In the genomic region with DNA sequence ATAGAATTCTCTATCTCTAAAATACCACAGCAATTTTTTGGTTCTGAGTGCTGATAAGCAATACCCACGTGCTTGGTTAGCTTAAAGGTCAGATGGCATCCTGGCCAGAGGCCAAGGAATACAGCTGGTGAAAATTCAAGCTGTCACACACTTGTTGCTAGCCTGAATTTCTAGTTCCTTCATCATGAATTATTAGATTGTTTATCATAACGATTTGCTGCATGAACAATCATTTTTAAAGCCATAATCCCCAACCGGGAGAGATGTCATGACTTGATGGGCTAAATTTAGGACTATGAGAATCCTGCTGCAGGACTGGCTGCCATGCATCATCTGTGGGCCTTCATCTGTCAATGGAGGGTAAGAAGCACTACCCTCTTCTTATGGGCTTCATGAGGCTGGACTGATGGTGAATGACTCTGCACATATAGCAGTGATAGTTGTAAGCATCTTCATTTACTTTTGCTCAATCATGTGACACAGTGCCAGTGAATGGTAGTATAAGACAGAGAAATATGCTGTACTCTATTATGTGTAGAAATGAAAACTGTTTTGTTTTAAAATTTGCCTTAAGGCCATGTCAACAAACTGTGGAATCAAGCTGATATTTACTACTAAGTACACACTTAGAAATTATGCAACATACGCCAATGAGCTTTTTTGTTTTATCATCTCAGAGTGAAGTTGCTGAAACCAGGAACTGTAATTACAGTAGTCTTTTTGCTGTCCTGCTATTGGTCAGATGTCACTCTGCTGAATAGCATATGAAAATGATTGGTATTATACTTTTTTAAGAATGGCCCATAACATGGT, we compare ENCODE assay signal across 12 cellular contexts.
DNase-seq lines count a peak whose midpoint lies in the region; ATAC-seq and TF ChIP-seq lines count a peak whose summit lies in the region.
"Had no signal": no experiment of that assay in that cellular context is flagged by ENCODE, and none has a peak within 500 bp of the region (broad histone marks: within the 10 kb centered on the region; RNA-seq: fewer than 3 reads in every experiment).

No MANE protein-coding gene starts in this region.

- H3K27ac ChIP-seq in GM23338 (ENCODE audit: low read depth) = no peak overlapping the region
- H3K27ac ChIP-seq: foreskin keratinocyte had no signal

- no peaks in the 10 kb centered on the region for H3K27me3 ChIP-seq in GM23338 (ENCODE audit: insufficient read depth)
- H3K27me3 ChIP-seq: foreskin keratinocyte had no signal

- H4K20me1 ChIP-seq in GM23338 (replicated peaks; ENCODE audit: insufficient read depth) = no peaks in the 10 kb centered on the region

- DNase-seq in GM23338 (ENCODE audit: low spot score) (no peak), NCI-H524 (lab: John Stamatoyannopoulos, UW) (peak; percentile 76 to 89), epithelial cell of esophagus (ENCODE audit: low read depth) (peak; percentile 30), non-pigmented ciliary epithelial cell (ENCODE audit: low read depth) (peak; percentile 32), cerebellar cortex (ENCODE audit: low spot score) (no peak), NCI-H2029 (lab: John Stamatoyannopoulos, UW) (no peak), cerebellar nuclear complex (lab: John Stamatoyannopoulos, UW) (no peak)
- DNase-seq: activated CD4-positive, alpha-beta T cell treated with anti-CD3 and anti-CD28 coated beads for 1 hour; DND-41 had no signal

- H3K27me3 Mint-ChIP-seq in GM23338 (ENCODE audit: insufficient read depth, low read depth, poor library complexity) = peaks cover 2% of the 10 kb centered on the region

- no peak for ATAC-seq in GM23338
- no peak for ATAC-seq in HG02885 (IDR thresholded peaks at IDR 0.05; ENCODE audit: poor library complexity, unreplicated experiment)
- ATAC-seq: foreskin keratinocyte had no signal

- no peak overlapping the region for H2AFZ ChIP-seq in GM23338

- H3F3A ChIP-seq in GM23338 (replicated peaks; ENCODE audit: low read depth) = no peaks in the 10 kb centered on the region

- TF ChIP-seq CTCF in GM23338 (conservative IDR thresholded peaks at IDR 0.05; ENCODE audit: low read depth in 2 of 2) = no peak
- no peak for TF ChIP-seq CTCF in epithelial cell of esophagus (IDR thresholded peaks at IDR 0.05; ENCODE audit: insufficient read depth, low read depth, low read length, missing control alignments)

- no peak overlapping the region for H3K4me3 ChIP-seq in GM23338
- H3K4me3 ChIP-seq in epithelial cell of esophagus (ENCODE audit: low read length) = no peak overlapping the region

- H3K4me3 Mint-ChIP-seq in GM23338 = no peak overlapping the region

- no peaks in the 10 kb centered on the region for H3K9me2 ChIP-seq in GM23338 (ENCODE audit: insufficient read depth)

- H3K4me1 Mint-ChIP-seq in GM23338 = peaks cover 32% of the 10 kb centered on the region

- H3K4me2 ChIP-seq in GM23338 = 0 out of 2 replicates have a peak overlapping the region, but pooled peaks have one; percentile 12

- no peaks in the 10 kb centered on the region for H3K36me3 Mint-ChIP-seq in GM23338 (ENCODE audit: low read depth)

- peaks cover 8% of the 10 kb centered on the region; the same call in 1 of the 2 replicates for H3K4me1 ChIP-seq in GM23338 (ENCODE audit: insufficient read depth)
- H3K4me1 ChIP-seq: foreskin keratinocyte had no signal

- H3K27ac Mint-ChIP-seq in GM23338 = no peak overlapping the region; the same call in 1 of the 2 replicates

- H3K9me3 Mint-ChIP-seq in GM23338 = no peaks in the 10 kb centered on the region
- H3K9me3 Mint-ChIP-seq: neural crest cell had no signal

- no peaks in the 10 kb centered on the region for H3K36me3 ChIP-seq in GM23338 (ENCODE audit: insufficient read depth)

- no peaks in the 10 kb centered on the region for H3K79me2 ChIP-seq in GM23338 (replicated peaks; ENCODE audit: insufficient read depth)

TF ChIP-seq in GM23338, 12 proteins besides CTCF, POLR2A, EP300 and RAD21 (continues in another document):
- TF ChIP-seq CREB1 (CRISPR knock-in tag; IDR thresholded peaks at IDR 0.05; ENCODE audit: low read depth) = no peak
- TF ChIP-seq, protein P1, sequence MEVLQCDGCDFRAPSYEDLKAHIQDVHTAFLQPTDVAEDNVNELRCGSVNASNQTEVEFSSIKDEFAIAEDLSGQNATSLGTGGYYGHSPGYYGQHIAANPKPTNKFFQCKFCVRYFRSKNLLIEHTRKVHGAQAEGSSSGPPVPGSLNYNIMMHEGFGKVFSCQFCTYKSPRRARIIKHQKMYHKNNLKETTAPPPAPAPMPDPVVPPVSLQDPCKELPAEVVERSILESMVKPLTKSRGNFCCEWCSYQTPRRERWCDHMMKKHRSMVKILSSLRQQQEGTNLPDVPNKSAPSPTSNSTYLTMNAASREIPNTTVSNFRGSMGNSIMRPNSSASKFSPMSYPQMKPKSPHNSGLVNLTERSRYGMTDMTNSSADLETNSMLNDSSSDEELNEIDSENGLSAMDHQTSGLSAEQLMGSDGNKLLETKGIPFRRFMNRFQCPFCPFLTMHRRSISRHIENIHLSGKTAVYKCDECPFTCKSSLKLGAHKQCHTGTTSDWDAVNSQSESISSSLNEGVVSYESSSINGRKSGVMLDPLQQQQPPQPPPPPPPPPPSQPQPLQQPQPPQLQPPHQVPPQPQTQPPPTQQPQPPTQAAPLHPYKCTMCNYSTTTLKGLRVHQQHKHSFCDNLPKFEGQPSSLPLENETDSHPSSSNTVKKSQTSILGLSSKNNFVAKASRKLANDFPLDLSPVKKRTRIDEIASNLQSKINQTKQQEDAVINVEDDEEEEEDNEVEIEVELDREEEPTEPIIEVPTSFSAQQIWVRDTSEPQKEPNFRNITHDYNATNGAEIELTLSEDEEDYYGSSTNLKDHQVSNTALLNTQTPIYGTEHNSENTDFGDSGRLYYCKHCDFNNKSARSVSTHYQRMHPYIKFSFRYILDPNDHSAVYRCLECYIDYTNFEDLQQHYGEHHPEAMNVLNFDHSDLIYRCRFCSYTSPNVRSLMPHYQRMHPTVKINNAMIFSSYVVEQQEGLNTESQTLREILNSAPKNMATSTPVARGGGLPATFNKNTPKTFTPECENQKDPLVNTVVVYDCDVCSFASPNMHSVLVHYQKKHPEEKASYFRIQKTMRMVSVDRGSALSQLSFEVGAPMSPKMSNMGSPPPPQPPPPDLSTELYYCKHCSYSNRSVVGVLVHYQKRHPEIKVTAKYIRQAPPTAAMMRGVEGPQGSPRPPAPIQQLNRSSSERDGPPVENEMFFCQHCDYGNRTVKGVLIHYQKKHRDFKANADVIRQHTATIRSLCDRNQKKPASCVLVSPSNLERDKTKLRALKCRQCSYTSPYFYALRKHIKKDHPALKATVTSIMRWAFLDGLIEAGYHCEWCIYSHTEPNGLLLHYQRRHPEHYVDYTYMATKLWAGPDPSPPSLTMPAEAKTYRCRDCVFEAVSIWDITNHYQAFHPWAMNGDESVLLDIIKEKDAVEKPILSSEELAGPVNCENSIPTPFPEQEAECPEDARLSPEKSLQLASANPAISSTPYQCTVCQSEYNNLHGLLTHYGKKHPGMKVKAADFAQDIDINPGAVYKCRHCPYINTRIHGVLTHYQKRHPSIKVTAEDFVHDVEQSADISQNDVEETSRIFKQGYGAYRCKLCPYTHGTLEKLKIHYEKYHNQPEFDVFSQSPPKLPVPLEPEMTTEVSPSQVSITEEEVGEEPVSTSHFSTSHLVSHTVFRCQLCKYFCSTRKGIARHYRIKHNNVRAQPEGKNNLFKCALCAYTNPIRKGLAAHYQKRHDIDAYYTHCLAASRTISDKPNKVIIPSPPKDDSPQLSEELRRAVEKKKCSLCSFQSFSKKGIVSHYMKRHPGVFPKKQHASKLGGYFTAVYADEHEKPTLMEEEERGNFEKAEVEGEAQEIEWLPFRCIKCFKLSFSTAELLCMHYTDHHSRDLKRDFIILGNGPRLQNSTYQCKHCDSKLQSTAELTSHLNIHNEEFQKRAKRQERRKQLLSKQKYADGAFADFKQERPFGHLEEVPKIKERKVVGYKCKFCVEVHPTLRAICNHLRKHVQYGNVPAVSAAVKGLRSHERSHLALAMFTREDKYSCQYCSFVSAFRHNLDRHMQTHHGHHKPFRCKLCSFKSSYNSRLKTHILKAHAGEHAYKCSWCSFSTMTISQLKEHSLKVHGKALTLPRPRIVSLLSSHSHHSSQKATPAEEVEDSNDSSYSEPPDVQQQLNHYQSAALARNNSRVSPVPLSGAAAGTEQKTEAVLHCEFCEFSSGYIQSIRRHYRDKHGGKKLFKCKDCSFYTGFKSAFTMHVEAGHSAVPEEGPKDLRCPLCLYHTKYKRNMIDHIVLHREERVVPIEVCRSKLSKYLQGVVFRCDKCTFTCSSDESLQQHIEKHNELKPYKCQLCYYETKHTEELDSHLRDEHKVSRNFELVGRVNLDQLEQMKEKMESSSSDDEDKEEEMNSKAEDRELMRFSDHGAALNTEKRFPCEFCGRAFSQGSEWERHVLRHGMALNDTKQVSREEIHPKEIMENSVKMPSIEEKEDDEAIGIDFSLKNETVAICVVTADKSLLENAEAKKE (CRISPR knock-in tag; IDR thresholded peaks at IDR 0.05) = no peak
- no peak for TF ChIP-seq EZH2 (IDR thresholded peaks at IDR 0.05; ENCODE audit: low read depth, unreplicated experiment)
- TF ChIP-seq ZNF331 (CRISPR knock-in tag; IDR thresholded peaks at IDR 0.05; ENCODE audit: low read depth) = no peak
- no peak for TF ChIP-seq POLR2AphosphoS5 (IDR thresholded peaks at IDR 0.05; ENCODE audit: low read depth)
- TF ChIP-seq ZNF114 (CRISPR knock-in tag; IDR thresholded peaks at IDR 0.05) = no peak
- no peak for TF ChIP-seq STAT1 (IDR thresholded peaks at IDR 0.05; ENCODE audit: unreplicated experiment)
- TF ChIP-seq NANOG (IDR thresholded peaks at IDR 0.05; ENCODE audit: borderline replicate concordance) = no peak
- TF ChIP-seq, protein P2, sequence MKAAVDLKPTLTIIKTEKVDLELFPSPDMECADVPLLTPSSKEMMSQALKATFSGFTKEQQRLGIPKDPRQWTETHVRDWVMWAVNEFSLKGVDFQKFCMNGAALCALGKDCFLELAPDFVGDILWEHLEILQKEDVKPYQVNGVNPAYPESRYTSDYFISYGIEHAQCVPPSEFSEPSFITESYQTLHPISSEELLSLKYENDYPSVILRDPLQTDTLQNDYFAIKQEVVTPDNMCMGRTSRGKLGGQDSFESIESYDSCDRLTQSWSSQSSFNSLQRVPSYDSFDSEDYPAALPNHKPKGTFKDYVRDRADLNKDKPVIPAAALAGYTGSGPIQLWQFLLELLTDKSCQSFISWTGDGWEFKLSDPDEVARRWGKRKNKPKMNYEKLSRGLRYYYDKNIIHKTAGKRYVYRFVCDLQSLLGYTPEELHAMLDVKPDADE (IDR thresholded peaks at IDR 0.05) = no peak

Comparison
In these comparisons a context has a peak if more than half of its experiments do, and no peak if none do; other contexts are left out.
1. DNase-seq: peak in NCI-H524 (2 of 2), epithelial cell of esophagus (single experiment) and non-pigmented ciliary epithelial cell (single experiment); none in GM23338 (single experiment), cerebellar cortex (single experiment), NCI-H2029 (single experiment) and cerebellar nuclear complex (0 of 2).